Comparison of ENCODE assay signal across 1 cellular context in the genomic region with DNA sequence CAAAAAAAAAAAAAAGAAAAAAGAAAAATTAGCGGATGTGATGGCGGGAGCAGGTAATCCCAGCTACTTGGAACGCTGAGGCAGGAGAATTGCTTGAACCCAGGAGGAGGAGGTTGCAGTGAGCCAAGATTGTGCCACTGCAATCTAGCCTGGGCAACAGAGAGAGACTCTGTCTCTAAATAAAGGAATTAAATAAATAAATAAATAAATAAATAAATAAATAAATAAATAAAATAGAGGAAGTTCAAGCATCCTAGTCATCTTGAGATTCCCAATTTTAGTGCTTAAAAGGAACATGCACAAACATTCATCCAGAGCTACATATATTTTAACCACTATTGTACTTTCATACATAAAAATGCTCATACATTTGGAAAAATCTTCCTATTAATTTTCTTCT.
TF ChIP-seq lines count a peak whose summit lies in the region.

No MANE protein-coding gene starts in this region.

TF ChIP-seq in HEK293, 187 proteins besides CTCF, POLR2A, EP300 and RAD21 (continued from another document):
- TF ChIP-seq, protein P1, sequence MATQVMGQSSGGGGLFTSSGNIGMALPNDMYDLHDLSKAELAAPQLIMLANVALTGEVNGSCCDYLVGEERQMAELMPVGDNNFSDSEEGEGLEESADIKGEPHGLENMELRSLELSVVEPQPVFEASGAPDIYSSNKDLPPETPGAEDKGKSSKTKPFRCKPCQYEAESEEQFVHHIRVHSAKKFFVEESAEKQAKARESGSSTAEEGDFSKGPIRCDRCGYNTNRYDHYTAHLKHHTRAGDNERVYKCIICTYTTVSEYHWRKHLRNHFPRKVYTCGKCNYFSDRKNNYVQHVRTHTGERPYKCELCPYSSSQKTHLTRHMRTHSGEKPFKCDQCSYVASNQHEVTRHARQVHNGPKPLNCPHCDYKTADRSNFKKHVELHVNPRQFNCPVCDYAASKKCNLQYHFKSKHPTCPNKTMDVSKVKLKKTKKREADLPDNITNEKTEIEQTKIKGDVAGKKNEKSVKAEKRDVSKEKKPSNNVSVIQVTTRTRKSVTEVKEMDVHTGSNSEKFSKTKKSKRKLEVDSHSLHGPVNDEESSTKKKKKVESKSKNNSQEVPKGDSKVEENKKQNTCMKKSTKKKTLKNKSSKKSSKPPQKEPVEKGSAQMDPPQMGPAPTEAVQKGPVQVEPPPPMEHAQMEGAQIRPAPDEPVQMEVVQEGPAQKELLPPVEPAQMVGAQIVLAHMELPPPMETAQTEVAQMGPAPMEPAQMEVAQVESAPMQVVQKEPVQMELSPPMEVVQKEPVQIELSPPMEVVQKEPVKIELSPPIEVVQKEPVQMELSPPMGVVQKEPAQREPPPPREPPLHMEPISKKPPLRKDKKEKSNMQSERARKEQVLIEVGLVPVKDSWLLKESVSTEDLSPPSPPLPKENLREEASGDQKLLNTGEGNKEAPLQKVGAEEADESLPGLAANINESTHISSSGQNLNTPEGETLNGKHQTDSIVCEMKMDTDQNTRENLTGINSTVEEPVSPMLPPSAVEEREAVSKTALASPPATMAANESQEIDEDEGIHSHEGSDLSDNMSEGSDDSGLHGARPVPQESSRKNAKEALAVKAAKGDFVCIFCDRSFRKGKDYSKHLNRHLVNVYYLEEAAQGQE (tag by site-specific recombination; IDR thresholded peaks at IDR 0.05), result peak; percentile 19; the same call in 1 of the 2 replicates
- TF ChIP-seq ZNF394 (tag by site-specific recombination; IDR thresholded peaks at IDR 0.05; ENCODE audit: borderline replicate concordance) (peak; percentile 64; the same call in 1 of the 2 replicates), ZNF16 (tag by site-specific recombination; IDR thresholded peaks at IDR 0.05; ENCODE audit: low read depth) (no peak), ZNF555 (tag by site-specific recombination; conservative IDR thresholded peaks at IDR 0.05) (peak; percentile 43), KLF10 (tag by site-specific recombination; IDR thresholded peaks at IDR 0.05) (no peak), ZNF510 (tag by site-specific recombination; IDR thresholded peaks at IDR 0.05; ENCODE audit: insufficient replicate concordance) (peak; percentile 12), ZNF623 (tag by site-specific recombination; IDR thresholded peaks at IDR 0.05) (peak; percentile 32; the same call in 1 of the 2 replicates), ZNF560 (tag by site-specific recombination; IDR thresholded peaks at IDR 0.05; ENCODE audit: borderline replicate concordance) (0 out of 2 replicates have a peak, but pooled peaks have one; percentile 38), ZNF202 (tag by site-specific recombination; IDR thresholded peaks at IDR 0.05; ENCODE audit: borderline replicate concordance) (peak; percentile 52; the same call in 1 of the 2 replicates)
- TF ChIP-seq, protein P2, sequence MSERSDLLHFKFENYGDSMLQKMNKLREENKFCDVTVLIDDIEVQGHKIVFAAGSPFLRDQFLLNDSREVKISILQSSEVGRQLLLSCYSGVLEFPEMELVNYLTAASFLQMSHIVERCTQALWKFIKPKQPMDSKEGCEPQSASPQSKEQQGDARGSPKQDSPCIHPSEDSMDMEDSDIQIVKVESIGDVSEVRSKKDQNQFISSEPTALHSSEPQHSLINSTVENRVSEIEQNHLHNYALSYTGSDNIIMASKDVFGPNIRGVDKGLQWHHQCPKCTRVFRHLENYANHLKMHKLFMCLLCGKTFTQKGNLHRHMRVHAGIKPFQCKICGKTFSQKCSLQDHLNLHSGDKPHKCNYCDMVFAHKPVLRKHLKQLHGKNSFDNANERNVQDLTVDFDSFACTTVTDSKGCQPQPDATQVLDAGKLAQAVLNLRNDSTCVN (tag by site-specific recombination; optimal IDR thresholded peaks at IDR 0.05), result no peak
- TF ChIP-seq, protein P3, sequence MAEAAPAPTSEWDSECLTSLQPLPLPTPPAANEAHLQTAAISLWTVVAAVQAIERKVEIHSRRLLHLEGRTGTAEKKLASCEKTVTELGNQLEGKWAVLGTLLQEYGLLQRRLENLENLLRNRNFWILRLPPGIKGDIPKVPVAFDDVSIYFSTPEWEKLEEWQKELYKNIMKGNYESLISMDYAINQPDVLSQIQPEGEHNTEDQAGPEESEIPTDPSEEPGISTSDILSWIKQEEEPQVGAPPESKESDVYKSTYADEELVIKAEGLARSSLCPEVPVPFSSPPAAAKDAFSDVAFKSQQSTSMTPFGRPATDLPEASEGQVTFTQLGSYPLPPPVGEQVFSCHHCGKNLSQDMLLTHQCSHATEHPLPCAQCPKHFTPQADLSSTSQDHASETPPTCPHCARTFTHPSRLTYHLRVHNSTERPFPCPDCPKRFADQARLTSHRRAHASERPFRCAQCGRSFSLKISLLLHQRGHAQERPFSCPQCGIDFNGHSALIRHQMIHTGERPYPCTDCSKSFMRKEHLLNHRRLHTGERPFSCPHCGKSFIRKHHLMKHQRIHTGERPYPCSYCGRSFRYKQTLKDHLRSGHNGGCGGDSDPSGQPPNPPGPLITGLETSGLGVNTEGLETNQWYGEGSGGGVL (tag by site-specific recombination; IDR thresholded peaks at IDR 0.05), result no peak
